1 cellular context compared by ENCODE assay signal in the genomic region with DNA sequence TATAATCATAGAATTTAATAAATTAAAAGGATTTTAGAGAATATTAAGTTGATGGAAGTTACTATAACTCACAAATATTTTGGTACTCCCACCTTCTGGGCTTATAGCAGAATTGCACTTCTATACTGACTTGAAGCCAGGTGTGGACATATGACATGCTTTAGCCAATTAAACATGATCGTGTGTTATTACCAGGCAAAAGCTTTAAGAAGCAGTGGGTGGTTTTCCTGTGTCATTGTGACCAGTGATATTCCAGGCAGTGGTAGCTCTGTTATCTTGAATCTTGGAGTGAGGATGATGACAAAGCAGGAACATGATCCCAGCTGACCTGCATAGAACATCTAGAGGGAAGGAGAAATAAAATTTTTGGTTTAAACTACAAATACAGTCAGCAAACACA.
TF ChIP-seq lines count a peak whose summit lies in the region.

No MANE protein-coding gene starts in this region.

TF ChIP-seq in K562, 482 proteins besides CTCF, POLR2A, EP300 and RAD21 (continued from another document and continues in another):
- TF ChIP-seq MAFF (IDR thresholded peaks at IDR 0.05; ENCODE audit: low read length) (peak; percentile 80; the same call in 1 of the 2 replicates), TOE1 (IDR thresholded peaks at IDR 0.05; ENCODE audit: borderline replicate concordance) (no peak), TOE1 (CRISPR knock-in tag; IDR thresholded peaks at IDR 0.05; ENCODE audit: borderline replicate concordance, low read depth) (no peak), RBFOX2 (IDR thresholded peaks at IDR 0.05; ENCODE audit: low read depth, low read length) (no peak), KLF6 (CRISPR knock-in tag; IDR thresholded peaks at IDR 0.05; ENCODE audit: borderline replicate concordance) (no peak), KLF10 (CRISPR knock-in tag; IDR thresholded peaks at IDR 0.05) (no peak), FOXK2 (conservative IDR thresholded peaks at IDR 0.05 in 1 of 2, IDR thresholded peaks at IDR 0.05 in 1 of 2; ENCODE audit: low read depth in 2 of 2) (peak; percentile 20 to 37; a peak in 1 of 4 replicates), CC2D1A (IDR thresholded peaks at IDR 0.05) (peak; percentile 50; the same call in 1 of the 2 replicates), NUFIP1 (IDR thresholded peaks at IDR 0.05; ENCODE audit: partially characterized antibody) (no peak), RAD51 (IDR thresholded peaks at IDR 0.05; ENCODE audit: borderline replicate concordance, low read depth) (peak; percentile 70), SMAD3 (CRISPR knock-in tag; conservative IDR thresholded peaks at IDR 0.05) (no peak), CEBPB (tag; IDR thresholded peaks at IDR 0.05) (no peak), SETDB1 (IDR thresholded peaks at IDR 0.05; ENCODE audit: low read length) (no peak), GATAD2B (IDR thresholded peaks at IDR 0.05; ENCODE audit: borderline replicate concordance) (no peak), SMAD1 (IDR thresholded peaks at IDR 0.05; ENCODE audit: low read depth, low read length, partially characterized antibody) (no peak), ZNF79 (CRISPR knock-in tag; IDR thresholded peaks at IDR 0.05; ENCODE audit: low read depth) (no peak), FIP1L1 (IDR thresholded peaks at IDR 0.05; ENCODE audit: low read depth, low read length, poor library complexity, severe bottlenecking) (no peak), FOXK1 (CRISPR knock-in tag; IDR thresholded peaks at IDR 0.05; ENCODE audit: borderline replicate concordance) (no peak), POU5F1 (IDR thresholded peaks at IDR 0.05; ENCODE audit: borderline replicate concordance, low read depth, low read length, partially characterized antibody) (no peak), TAF1 (IDR thresholded peaks at IDR 0.05; ENCODE audit: control insufficient read depth, extremely low read depth, insufficient read depth, low read length, severe bottlenecking) (no peak), SOX6 (IDR thresholded peaks at IDR 0.05) (peak; percentile 61; the same call in 1 of the 2 replicates), ZNF324 (CRISPR knock-in tag; IDR thresholded peaks at IDR 0.05) (no peak), MXI1 (IDR thresholded peaks at IDR 0.05; ENCODE audit: low read depth, low read length) (no peak), ZNF165 (CRISPR knock-in tag; IDR thresholded peaks at IDR 0.05; ENCODE audit: borderline replicate concordance) (no peak), MEIS2 (IDR thresholded peaks at IDR 0.05; ENCODE audit: partially characterized antibody) (no peak), ZNF316 (IDR thresholded peaks at IDR 0.05) (peak; percentile 92), HDAC2 (IDR thresholded peaks at IDR 0.05) (peak; percentile 72), PPARD (CRISPR knock-in tag; IDR thresholded peaks at IDR 0.05) (no peak), MEF2D (tag; conservative IDR thresholded peaks at IDR 0.05; ENCODE audit: low read depth) (no peak), BRD9 (IDR thresholded peaks at IDR 0.05; ENCODE audit: low read depth, partially characterized antibody) (no peak)
- TF ChIP-seq, protein P1, sequence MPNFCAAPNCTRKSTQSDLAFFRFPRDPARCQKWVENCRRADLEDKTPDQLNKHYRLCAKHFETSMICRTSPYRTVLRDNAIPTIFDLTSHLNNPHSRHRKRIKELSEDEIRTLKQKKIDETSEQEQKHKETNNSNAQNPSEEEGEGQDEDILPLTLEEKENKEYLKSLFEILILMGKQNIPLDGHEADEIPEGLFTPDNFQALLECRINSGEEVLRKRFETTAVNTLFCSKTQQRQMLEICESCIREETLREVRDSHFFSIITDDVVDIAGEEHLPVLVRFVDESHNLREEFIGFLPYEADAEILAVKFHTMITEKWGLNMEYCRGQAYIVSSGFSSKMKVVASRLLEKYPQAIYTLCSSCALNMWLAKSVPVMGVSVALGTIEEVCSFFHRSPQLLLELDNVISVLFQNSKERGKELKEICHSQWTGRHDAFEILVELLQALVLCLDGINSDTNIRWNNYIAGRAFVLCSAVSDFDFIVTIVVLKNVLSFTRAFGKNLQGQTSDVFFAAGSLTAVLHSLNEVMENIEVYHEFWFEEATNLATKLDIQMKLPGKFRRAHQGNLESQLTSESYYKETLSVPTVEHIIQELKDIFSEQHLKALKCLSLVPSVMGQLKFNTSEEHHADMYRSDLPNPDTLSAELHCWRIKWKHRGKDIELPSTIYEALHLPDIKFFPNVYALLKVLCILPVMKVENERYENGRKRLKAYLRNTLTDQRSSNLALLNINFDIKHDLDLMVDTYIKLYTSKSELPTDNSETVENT (CRISPR knock-in tag; IDR thresholded peaks at IDR 0.05): no peak
- TF ChIP-seq, protein P2, sequence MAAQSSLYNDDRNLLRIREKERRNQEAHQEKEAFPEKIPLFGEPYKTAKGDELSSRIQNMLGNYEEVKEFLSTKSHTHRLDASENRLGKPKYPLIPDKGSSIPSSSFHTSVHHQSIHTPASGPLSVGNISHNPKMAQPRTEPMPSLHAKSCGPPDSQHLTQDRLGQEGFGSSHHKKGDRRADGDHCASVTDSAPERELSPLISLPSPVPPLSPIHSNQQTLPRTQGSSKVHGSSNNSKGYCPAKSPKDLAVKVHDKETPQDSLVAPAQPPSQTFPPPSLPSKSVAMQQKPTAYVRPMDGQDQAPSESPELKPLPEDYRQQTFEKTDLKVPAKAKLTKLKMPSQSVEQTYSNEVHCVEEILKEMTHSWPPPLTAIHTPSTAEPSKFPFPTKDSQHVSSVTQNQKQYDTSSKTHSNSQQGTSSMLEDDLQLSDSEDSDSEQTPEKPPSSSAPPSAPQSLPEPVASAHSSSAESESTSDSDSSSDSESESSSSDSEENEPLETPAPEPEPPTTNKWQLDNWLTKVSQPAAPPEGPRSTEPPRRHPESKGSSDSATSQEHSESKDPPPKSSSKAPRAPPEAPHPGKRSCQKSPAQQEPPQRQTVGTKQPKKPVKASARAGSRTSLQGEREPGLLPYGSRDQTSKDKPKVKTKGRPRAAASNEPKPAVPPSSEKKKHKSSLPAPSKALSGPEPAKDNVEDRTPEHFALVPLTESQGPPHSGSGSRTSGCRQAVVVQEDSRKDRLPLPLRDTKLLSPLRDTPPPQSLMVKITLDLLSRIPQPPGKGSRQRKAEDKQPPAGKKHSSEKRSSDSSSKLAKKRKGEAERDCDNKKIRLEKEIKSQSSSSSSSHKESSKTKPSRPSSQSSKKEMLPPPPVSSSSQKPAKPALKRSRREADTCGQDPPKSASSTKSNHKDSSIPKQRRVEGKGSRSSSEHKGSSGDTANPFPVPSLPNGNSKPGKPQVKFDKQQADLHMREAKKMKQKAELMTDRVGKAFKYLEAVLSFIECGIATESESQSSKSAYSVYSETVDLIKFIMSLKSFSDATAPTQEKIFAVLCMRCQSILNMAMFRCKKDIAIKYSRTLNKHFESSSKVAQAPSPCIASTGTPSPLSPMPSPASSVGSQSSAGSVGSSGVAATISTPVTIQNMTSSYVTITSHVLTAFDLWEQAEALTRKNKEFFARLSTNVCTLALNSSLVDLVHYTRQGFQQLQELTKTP (IDR thresholded peaks at IDR 0.05; ENCODE audit: low read depth in 1 of 2, partially characterized antibody in 2 of 2): peak in 1 of 2 experiments; percentile 28
- TF ChIP-seq, protein P3, sequence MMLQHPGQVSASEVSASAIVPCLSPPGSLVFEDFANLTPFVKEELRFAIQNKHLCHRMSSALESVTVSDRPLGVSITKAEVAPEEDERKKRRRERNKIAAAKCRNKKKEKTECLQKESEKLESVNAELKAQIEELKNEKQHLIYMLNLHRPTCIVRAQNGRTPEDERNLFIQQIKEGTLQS (IDR thresholded peaks at IDR 0.05): 0 out of 2 replicates have a peak, but pooled peaks have one; percentile 18
- TF ChIP-seq, protein P3 (CRISPR knock-in tag; conservative IDR thresholded peaks at IDR 0.05): no peak
- TF ChIP-seq, protein P4, sequence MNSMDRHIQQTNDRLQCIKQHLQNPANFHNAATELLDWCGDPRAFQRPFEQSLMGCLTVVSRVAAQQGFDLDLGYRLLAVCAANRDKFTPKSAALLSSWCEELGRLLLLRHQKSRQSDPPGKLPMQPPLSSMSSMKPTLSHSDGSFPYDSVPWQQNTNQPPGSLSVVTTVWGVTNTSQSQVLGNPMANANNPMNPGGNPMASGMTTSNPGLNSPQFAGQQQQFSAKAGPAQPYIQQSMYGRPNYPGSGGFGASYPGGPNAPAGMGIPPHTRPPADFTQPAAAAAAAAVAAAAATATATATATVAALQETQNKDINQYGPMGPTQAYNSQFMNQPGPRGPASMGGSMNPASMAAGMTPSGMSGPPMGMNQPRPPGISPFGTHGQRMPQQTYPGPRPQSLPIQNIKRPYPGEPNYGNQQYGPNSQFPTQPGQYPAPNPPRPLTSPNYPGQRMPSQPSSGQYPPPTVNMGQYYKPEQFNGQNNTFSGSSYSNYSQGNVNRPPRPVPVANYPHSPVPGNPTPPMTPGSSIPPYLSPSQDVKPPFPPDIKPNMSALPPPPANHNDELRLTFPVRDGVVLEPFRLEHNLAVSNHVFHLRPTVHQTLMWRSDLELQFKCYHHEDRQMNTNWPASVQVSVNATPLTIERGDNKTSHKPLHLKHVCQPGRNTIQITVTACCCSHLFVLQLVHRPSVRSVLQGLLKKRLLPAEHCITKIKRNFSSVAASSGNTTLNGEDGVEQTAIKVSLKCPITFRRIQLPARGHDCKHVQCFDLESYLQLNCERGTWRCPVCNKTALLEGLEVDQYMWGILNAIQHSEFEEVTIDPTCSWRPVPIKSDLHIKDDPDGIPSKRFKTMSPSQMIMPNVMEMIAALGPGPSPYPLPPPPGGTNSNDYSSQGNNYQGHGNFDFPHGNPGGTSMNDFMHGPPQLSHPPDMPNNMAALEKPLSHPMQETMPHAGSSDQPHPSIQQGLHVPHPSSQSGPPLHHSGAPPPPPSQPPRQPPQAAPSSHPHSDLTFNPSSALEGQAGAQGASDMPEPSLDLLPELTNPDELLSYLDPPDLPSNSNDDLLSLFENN (IDR thresholded peaks at IDR 0.05; ENCODE audit: low read depth in 2 of 2, low read length in 2 of 2): no peak
- TF ChIP-seq, protein P5, sequence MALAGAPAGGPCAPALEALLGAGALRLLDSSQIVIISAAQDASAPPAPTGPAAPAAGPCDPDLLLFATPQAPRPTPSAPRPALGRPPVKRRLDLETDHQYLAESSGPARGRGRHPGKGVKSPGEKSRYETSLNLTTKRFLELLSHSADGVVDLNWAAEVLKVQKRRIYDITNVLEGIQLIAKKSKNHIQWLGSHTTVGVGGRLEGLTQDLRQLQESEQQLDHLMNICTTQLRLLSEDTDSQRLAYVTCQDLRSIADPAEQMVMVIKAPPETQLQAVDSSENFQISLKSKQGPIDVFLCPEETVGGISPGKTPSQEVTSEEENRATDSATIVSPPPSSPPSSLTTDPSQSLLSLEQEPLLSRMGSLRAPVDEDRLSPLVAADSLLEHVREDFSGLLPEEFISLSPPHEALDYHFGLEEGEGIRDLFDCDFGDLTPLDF (CRISPR knock-in tag; IDR thresholded peaks at IDR 0.05): no peak
- TF ChIP-seq, protein P6, sequence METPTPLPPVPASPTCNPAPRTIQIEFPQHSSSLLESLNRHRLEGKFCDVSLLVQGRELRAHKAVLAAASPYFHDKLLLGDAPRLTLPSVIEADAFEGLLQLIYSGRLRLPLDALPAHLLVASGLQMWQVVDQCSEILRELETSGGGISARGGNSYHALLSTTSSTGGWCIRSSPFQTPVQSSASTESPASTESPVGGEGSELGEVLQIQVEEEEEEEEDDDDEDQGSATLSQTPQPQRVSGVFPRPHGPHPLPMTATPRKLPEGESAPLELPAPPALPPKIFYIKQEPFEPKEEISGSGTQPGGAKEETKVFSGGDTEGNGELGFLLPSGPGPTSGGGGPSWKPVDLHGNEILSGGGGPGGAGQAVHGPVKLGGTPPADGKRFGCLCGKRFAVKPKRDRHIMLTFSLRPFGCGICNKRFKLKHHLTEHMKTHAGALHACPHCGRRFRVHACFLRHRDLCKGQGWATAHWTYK (CRISPR knock-in tag; IDR thresholded peaks at IDR 0.05): no peak
- TF ChIP-seq, protein P7, sequence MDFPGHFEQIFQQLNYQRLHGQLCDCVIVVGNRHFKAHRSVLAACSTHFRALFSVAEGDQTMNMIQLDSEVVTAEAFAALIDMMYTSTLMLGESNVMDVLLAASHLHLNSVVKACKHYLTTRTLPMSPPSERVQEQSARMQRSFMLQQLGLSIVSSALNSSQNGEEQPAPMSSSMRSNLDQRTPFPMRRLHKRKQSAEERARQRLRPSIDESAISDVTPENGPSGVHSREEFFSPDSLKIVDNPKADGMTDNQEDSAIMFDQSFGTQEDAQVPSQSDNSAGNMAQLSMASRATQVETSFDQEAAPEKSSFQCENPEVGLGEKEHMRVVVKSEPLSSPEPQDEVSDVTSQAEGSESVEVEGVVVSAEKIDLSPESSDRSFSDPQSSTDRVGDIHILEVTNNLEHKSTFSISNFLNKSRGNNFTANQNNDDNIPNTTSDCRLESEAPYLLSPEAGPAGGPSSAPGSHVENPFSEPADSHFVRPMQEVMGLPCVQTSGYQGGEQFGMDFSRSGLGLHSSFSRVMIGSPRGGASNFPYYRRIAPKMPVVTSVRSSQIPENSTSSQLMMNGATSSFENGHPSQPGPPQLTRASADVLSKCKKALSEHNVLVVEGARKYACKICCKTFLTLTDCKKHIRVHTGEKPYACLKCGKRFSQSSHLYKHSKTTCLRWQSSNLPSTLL (IDR thresholded peaks at IDR 0.05): no peak
- TF ChIP-seq, protein P8, sequence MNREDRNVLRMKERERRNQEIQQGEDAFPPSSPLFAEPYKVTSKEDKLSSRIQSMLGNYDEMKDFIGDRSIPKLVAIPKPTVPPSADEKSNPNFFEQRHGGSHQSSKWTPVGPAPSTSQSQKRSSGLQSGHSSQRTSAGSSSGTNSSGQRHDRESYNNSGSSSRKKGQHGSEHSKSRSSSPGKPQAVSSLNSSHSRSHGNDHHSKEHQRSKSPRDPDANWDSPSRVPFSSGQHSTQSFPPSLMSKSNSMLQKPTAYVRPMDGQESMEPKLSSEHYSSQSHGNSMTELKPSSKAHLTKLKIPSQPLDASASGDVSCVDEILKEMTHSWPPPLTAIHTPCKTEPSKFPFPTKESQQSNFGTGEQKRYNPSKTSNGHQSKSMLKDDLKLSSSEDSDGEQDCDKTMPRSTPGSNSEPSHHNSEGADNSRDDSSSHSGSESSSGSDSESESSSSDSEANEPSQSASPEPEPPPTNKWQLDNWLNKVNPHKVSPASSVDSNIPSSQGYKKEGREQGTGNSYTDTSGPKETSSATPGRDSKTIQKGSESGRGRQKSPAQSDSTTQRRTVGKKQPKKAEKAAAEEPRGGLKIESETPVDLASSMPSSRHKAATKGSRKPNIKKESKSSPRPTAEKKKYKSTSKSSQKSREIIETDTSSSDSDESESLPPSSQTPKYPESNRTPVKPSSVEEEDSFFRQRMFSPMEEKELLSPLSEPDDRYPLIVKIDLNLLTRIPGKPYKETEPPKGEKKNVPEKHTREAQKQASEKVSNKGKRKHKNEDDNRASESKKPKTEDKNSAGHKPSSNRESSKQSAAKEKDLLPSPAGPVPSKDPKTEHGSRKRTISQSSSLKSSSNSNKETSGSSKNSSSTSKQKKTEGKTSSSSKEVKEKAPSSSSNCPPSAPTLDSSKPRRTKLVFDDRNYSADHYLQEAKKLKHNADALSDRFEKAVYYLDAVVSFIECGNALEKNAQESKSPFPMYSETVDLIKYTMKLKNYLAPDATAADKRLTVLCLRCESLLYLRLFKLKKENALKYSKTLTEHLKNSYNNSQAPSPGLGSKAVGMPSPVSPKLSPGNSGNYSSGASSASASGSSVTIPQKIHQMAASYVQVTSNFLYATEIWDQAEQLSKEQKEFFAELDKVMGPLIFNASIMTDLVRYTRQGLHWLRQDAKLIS (CRISPR knock-in tag; IDR thresholded peaks at IDR 0.05): no peak
- TF ChIP-seq, protein P9, sequence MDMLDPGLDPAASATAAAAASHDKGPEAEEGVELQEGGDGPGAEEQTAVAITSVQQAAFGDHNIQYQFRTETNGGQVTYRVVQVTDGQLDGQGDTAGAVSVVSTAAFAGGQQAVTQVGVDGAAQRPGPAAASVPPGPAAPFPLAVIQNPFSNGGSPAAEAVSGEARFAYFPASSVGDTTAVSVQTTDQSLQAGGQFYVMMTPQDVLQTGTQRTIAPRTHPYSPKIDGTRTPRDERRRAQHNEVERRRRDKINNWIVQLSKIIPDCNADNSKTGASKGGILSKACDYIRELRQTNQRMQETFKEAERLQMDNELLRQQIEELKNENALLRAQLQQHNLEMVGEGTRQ (CRISPR knock-in tag; IDR thresholded peaks at IDR 0.05): peak; percentile 60
